ENCODE assay signal across 2 cellular contexts in the genomic region with DNA sequence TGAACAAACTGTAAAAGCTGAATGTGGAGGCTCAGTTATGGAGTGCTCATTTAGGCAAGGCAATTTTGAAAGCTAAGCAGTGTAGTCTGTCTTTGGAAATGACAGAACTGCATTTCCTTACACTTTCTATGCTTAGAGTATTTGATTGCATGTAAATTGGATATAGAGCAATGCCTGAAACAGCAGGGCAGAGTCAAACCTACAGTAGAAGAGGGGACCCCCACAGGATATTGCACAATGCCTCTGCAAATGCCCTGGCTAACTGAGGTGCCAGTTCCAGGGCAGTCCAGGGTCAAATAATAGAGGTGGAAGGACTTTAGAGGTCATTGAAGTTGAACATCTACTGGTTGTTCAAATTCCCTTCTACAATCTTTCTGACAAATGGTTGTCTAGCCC.
A peak's percentile ranks its signal among the peaks of the same experiment; 100 is the strongest.
TF ChIP-seq lines count a peak whose summit lies in the region.

No MANE protein-coding gene starts in this region.

TF ChIP-seq in IMR-90, 13 proteins besides CTCF, POLR2A, EP300 and RAD21:
- TF ChIP-seq CEBPB (IDR thresholded peaks at IDR 0.05; ENCODE audit: low read depth, low read length) (peak; percentile 42), MXI1 (IDR thresholded peaks at IDR 0.05; ENCODE audit: borderline replicate concordance, low read depth, low read length) (no peak)

TF ChIP-seq in H1, 55 proteins besides CTCF, POLR2A, EP300 and RAD21:
- peak; percentile 67; the same call in 1 of the 2 replicates for TF ChIP-seq CEBPB (IDR thresholded peaks at IDR 0.05; ENCODE audit: low read depth, low read length)
- TF ChIP-seq, protein P1, sequence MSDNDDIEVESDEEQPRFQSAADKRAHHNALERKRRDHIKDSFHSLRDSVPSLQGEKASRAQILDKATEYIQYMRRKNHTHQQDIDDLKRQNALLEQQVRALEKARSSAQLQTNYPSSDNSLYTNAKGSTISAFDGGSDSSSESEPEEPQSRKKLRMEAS (IDR thresholded peaks at IDR 0.05) = no peak
- TF ChIP-seq SIX5 (IDR thresholded peaks at IDR 0.05; ENCODE audit: low read depth, low read length) = no peak
- no peak for TF ChIP-seq CTBP2 (IDR thresholded peaks at IDR 0.05; ENCODE audit: borderline replicate concordance, insufficient read depth, insufficient read length, low read length)
- TF ChIP-seq, protein P2, sequence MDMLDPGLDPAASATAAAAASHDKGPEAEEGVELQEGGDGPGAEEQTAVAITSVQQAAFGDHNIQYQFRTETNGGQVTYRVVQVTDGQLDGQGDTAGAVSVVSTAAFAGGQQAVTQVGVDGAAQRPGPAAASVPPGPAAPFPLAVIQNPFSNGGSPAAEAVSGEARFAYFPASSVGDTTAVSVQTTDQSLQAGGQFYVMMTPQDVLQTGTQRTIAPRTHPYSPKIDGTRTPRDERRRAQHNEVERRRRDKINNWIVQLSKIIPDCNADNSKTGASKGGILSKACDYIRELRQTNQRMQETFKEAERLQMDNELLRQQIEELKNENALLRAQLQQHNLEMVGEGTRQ (IDR thresholded peaks at IDR 0.05; ENCODE audit: low read length) = no peak
- TF ChIP-seq JUN (IDR thresholded peaks at IDR 0.05; ENCODE audit: low read depth, low read length) = no peak
- TF ChIP-seq SUZ12 (IDR thresholded peaks at IDR 0.05; ENCODE audit: low read length) = no peak
